Comparison of ENCODE assay signal across 9 cellular contexts in the genomic region with DNA sequence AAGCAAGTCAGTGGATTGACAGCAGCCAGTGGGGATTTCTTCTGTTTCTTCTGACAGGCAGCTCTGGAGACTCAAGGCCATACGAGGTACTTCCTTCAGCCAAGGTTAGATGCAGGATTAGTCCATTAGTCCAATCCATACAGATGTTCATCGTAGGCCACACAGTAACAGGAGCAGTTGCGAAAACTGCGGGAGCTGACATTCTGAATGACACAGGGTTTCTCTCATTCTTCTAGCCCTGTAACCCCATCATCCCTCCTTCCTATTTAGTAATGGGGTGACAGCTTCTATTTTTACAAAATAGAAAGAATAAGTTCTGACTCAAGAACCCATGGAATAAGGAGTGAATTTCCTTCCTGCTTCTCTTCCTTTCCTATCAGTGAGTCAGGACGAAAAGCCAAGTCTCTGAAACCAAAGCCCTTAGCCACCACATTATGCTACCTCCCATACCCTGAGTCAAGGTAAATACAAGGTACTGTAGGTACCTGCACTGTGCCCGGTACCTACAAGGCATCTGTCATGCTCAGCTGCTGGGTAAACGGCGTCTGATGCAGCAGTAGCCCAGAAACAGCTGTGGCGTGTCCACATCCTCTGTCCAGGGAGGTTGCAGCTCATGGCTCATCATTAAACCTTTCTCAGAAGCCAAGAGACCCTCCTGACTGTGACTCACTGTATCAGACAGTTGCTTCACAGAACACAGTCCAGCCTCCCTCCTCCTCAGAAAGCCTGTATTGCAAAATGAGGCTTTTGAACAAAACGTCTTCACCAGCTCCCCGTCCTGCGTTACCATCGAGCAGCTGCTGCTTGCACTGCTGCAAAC.
A peak's percentile ranks its signal among the peaks of the same experiment; 100 is the strongest.
DNase-seq lines count a peak whose midpoint lies in the region; ATAC-seq, FAIRE-seq and TF ChIP-seq lines count a peak whose summit lies in the region.
"Had no signal": no experiment of that assay in that cellular context is flagged by ENCODE, and none has a peak within 500 bp of the region (broad histone marks: within the 10 kb centered on the region; RNA-seq: fewer than 3 reads in every experiment).

No MANE protein-coding gene starts in this region.

- DNase-seq in GM03348 (ENCODE audit: low spot score) (peak; percentile 82), RCC 7860 (ENCODE audit: low spot score) (peak; percentile 12), foreskin keratinocyte (no peak), gastrocnemius medialis (peak; percentile 58 to 64), T-helper 9 cell (no peak)
- no peak for DNase-seq in activated naive CD8-positive, alpha-beta T cell treated with anti-CD3 and anti-CD28 coated beads, Interleukin-2, amount 50 U/mL, for 24 hours
- DNase-seq: NCI-H524 had no signal

- H3K36me3 Mint-ChIP-seq in activated naive CD8-positive, alpha-beta T cell treated with anti-CD3 and anti-CD28 coated beads, Interleukin-2, amount 50 U/mL, for 24 hours (ENCODE audit: low read depth) = no peaks in the 10 kb centered on the region

- no peak for FAIRE-seq in RCC 7860 (lab: Jason Lieb, UNC)

- in situ Hi-C loops in gastrocnemius medialis (cut with MboI; ENCODE audit: low sequenced_read_pairs in 4 of 4) = loop anchor here in 1 of 4 donors (10.0 kb wide), 1 partner anchor 244 kb away; no protein-coding TSS in a partner anchor

- peaks cover 20% of the 10 kb centered on the region for H3K4me1 Mint-ChIP-seq in activated naive CD8-positive, alpha-beta T cell treated with anti-CD3 and anti-CD28 coated beads, Interleukin-2, amount 50 U/mL, for 24 hours

- H3K9me3 Mint-ChIP-seq in activated naive CD8-positive, alpha-beta T cell treated with anti-CD3 and anti-CD28 coated beads, Interleukin-2, amount 50 U/mL, for 24 hours = no peaks in the 10 kb centered on the region

- peaks cover 63% of the 10 kb centered on the region for H3K27me3 ChIP-seq in foreskin keratinocyte
- peaks cover 0 to 5% (median 0%) of the 10 kb centered on the region in 3 donors for H3K27me3 ChIP-seq in gastrocnemius medialis

- no peaks in the 10 kb centered on the region for H3K9me3 ChIP-seq in gastrocnemius medialis

- TF ChIP-seq CTCF in foreskin keratinocyte (conservative IDR thresholded peaks at IDR 0.05) = no peak
- TF ChIP-seq CTCF in gastrocnemius medialis (IDR thresholded peaks at IDR 0.05 in 4 of 5, conservative IDR thresholded peaks at IDR 0.05 in 1 of 5) = no peak

- ATAC-seq in foreskin keratinocyte = peak; percentile 33
- peak; percentile 85 to 89 for ATAC-seq in gastrocnemius medialis
- no peak for ATAC-seq in GM21423 (IDR thresholded peaks at IDR 0.05; ENCODE audit: unreplicated experiment)
- no peak for ATAC-seq in GM18502 (IDR thresholded peaks at IDR 0.05; ENCODE audit: poor library complexity, unreplicated experiment)
- no peak for ATAC-seq in activated naive CD8-positive, alpha-beta T cell treated with anti-CD3 and anti-CD28 coated beads, Interleukin-2, amount 50 U/mL, for 24 hours

- no peak overlapping the region for H3K27ac Mint-ChIP-seq in activated naive CD8-positive, alpha-beta T cell treated with anti-CD3 and anti-CD28 coated beads, Interleukin-2, amount 50 U/mL, for 24 hours

- H3K4me3 ChIP-seq in gastrocnemius medialis = no peak overlapping the region

- intact Hi-C loops in gastrocnemius medialis (cut with DNase I; ENCODE audit: low total_unique reads) = loop anchor here (10.0 kb wide), 1 partner anchor 244 kb away; no protein-coding TSS in a partner anchor

- H3K36me3 ChIP-seq in gastrocnemius medialis = no peaks in the 10 kb centered on the region

- peak in 1 of 2 donors; percentile 24 for TF ChIP-seq POLR2A in gastrocnemius medialis (IDR thresholded peaks at IDR 0.05)

- H3K4me3 Mint-ChIP-seq in activated naive CD8-positive, alpha-beta T cell treated with anti-CD3 and anti-CD28 coated beads, Interleukin-2, amount 50 U/mL, for 24 hours = no peak overlapping the region

- peaks cover 66% of the 10 kb centered on the region for H3K27me3 Mint-ChIP-seq in activated naive CD8-positive, alpha-beta T cell treated with anti-CD3 and anti-CD28 coated beads, Interleukin-2, amount 50 U/mL, for 24 hours

- H3K4me1 ChIP-seq in foreskin keratinocyte = no peaks in the 10 kb centered on the region
- H3K4me1 ChIP-seq in gastrocnemius medialis = peaks cover 0 to 4% of the 10 kb centered on the region in 2 donors

- no peak overlapping the region for H3K27ac ChIP-seq in foreskin keratinocyte
- H3K27ac ChIP-seq in gastrocnemius medialis = peak overlapping the region in 1 of 4 donors; percentile 21

Comparison
In these comparisons a context has a peak if more than half of its experiments do, and no peak if none do; other contexts are left out.
1. DNase-seq: peak in GM03348 (single experiment), RCC 7860 (single experiment) and gastrocnemius medialis (2 of 2); none in foreskin keratinocyte (0 of 2), T-helper 9 cell (single experiment) and activated naive CD8-positive, alpha-beta T cell treated with anti-CD3 and anti-CD28 coated beads, Interleukin-2, amount 50 U/mL, for 24 hours (single experiment).
2. ATAC-seq: peak in foreskin keratinocyte (single experiment) and gastrocnemius medialis (2 of 2); none in GM21423 (single experiment), GM18502 (single experiment) and activated naive CD8-positive, alpha-beta T cell treated with anti-CD3 and anti-CD28 coated beads, Interleukin-2, amount 50 U/mL, for 24 hours (single experiment).